In genomic region chr12:58757422-58757821, GRCh38 we compare ENCODE assay signal across 14 cellular contexts.
DNase-seq lines count a peak whose midpoint lies in the region; ATAC-seq, FAIRE-seq and TF ChIP-seq lines count a peak whose summit lies in the region.
"Had no signal": no experiment of that assay in that cellular context is flagged by ENCODE, and none has a peak within 500 bp of the region (broad histone marks: within the 10 kb centered on the region; RNA-seq: fewer than 3 reads in every experiment).

No MANE protein-coding gene starts in this region.

- no peak for ATAC-seq in gastroesophageal sphincter
- ATAC-seq in GM18517 (IDR thresholded peaks at IDR 0.05; ENCODE audit: unreplicated experiment), result no peak

- intact Hi-C loops in sigmoid colon (cut with DNase I), result no loop called here

- TF ChIP-seq POLR2A in H54 (IDR thresholded peaks at IDR 0.05; ENCODE audit: low read depth, low read length) (no peak), sigmoid colon (IDR thresholded peaks at IDR 0.05) (no peak), gastroesophageal sphincter (IDR thresholded peaks at IDR 0.05) (no peak)

- FAIRE-seq in H54 (lab: Jason Lieb, UNC), result peak; percentile 27

- TF ChIP-seq EP300 in sigmoid colon (IDR thresholded peaks at IDR 0.05) (no peak), gastroesophageal sphincter (IDR thresholded peaks at IDR 0.05) (no peak)

- H3K4me1 ChIP-seq in adipocyte (ENCODE audit: control insufficient read depth, insufficient read depth, low read length), result no peaks in the 10 kb centered on the region
- H3K4me1 ChIP-seq in sigmoid colon, result no peaks in the 10 kb centered on the region
- no peaks in the 10 kb centered on the region for H3K4me1 ChIP-seq in gastroesophageal sphincter
- H3K4me1 ChIP-seq: uterus had no signal

- no peak overlapping the region for H3K9ac ChIP-seq in adipocyte (ENCODE audit: low read length)

- H3K9me3 ChIP-seq in adipocyte (ENCODE audit: control insufficient read depth, low read length) (no peaks in the 10 kb centered on the region), sigmoid colon (no peaks in the 10 kb centered on the region), gastroesophageal sphincter (no peaks in the 10 kb centered on the region)
- H3K9me3 ChIP-seq: uterus had no signal

- TF ChIP-seq CTCF in foreskin fibroblast (IDR thresholded peaks at IDR 0.05; ENCODE audit: low read depth, low read length) (no peak), sigmoid colon (IDR thresholded peaks at IDR 0.05) (no peak), gastroesophageal sphincter (IDR thresholded peaks at IDR 0.05) (no peak)

- H3K27ac ChIP-seq in sigmoid colon (no peak overlapping the region), gastroesophageal sphincter (no peak overlapping the region)
- H3K27ac ChIP-seq: uterus had no signal

- H3K36me3 ChIP-seq in adipocyte (ENCODE audit: control insufficient read depth, insufficient read depth, low read length, severe bottlenecking) (no peaks in the 10 kb centered on the region), sigmoid colon (no peaks in the 10 kb centered on the region), gastroesophageal sphincter (no peaks in the 10 kb centered on the region)
- H3K36me3 ChIP-seq: uterus had no signal

- 79 to 89% methylated on average over 7 of the region's 7 CpGs for WGBS in sigmoid colon, 2 donors
- 72% methylated on average over 4 of the region's 7 CpGs; no CpG with 5 or more reads in 1 of the 2 donors for WGBS in gastroesophageal sphincter (ENCODE audit: low coverage in 1 of 2), 2 donors

- no peak overlapping the region for H3K4me3 ChIP-seq in adipocyte (ENCODE audit: low read length)
- no peak overlapping the region for H3K4me3 ChIP-seq in foreskin fibroblast (ENCODE audit: low read depth in 1 of 2, low read length in 2 of 2)
- H3K4me3 ChIP-seq in sigmoid colon, result no peak overlapping the region
- H3K4me3 ChIP-seq in gastroesophageal sphincter, result no peak overlapping the region
- H3K4me3 ChIP-seq: uterus had no signal

- DNase-seq in A172 (ENCODE audit: low spot score) (peak; percentile 52), H54 (ENCODE audit: insufficient read length, low spot score) (no peak), adipocyte (ENCODE audit: low read depth) (peak; percentile 64), foreskin fibroblast (peak; percentile 95 to 96), sigmoid colon (no peak), HuH-7.5 (ENCODE audit: low spot score) (no peak)
- DNase-seq: activated CD4-positive, alpha-beta memory T cell treated with anti-CD3 and anti-CD28 coated beads, Interleukin-2, amount 10 ng/mL, durations not matched to agents 7 days and 5 days; activated gamma-delta T cell treated with Interleukin-2 at 50 U/mL for 16 hours; AML-193; DMS79 treated with DMSO at 0.1 percent for 48 hours; T-helper 2 cell; uterus had no signal

- H3K27me3 ChIP-seq in adipocyte (replicated peaks; ENCODE audit: control insufficient read depth, insufficient read depth, low read length) (no peaks in the 10 kb centered on the region), sigmoid colon (no peaks in the 10 kb centered on the region), gastroesophageal sphincter (no peaks in the 10 kb centered on the region)
- H3K27me3 ChIP-seq: uterus had no signal

Comparison
In these comparisons a context has a peak if more than half of its experiments do, and no peak if none do; other contexts are left out.
1. DNase-seq: peak in A172 (single experiment), adipocyte (single experiment) and foreskin fibroblast (2 of 2); none in H54 (single experiment), sigmoid colon (single experiment) and HuH-7.5 (single experiment).